In the genomic region with DNA sequence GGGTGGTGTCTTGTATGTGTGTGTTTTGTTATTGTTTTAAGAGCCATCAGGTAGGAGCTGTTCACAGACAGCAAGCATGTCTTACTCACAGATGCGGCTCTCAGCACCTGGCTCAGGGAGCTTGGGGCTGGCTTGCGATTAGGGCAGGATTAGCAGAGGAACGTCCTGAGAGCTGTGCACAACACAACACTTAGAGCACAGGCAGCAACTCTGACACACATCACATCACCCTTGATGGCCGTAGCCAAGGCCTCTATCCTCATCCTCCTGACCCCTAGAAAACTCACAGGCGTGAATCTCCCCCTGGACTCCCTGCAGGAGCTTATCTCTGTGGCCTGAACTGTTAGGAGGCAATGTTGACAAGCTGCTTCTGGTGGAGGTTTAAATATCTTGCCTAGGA, we compare ENCODE assay signal across 16 cellular contexts. TPM values are rescaled to one million over a fixed set of nuclear protein-coding genes. Genes with fewer than 3 reads are reported as not detected.
DNase-seq lines count a peak whose midpoint lies in the region; ATAC-seq, FAIRE-seq and TF ChIP-seq lines count a peak whose summit lies in the region.
"Had no signal": no experiment of that assay in that cellular context is flagged by ENCODE, and none has a peak within 500 bp of the region (broad histone marks: within the 10 kb centered on the region; RNA-seq: fewer than 3 reads in every experiment).

No MANE protein-coding gene starts in this region.

- H3K36me3 ChIP-seq in K562 (ENCODE audit: control insufficient read depth, insufficient read depth, low read length) (no peaks in the 10 kb centered on the region), parathyroid adenoma (ENCODE audit: control insufficient read depth, insufficient read depth, low read length) (no peaks in the 10 kb centered on the region), uterus (no peaks in the 10 kb centered on the region)
- H3K36me3 ChIP-seq: MG63 had no signal

- no peak for TF ChIP-seq POLR2A in K562 (conservative IDR thresholded peaks at IDR 0.05)
- TF ChIP-seq POLR2A in uterus (IDR thresholded peaks at IDR 0.05) = no peak

- ATAC-seq in K562 = no peak; the same call in 2 of the 3 replicates
- peak; percentile 4 for ATAC-seq in left ventricle myocardium superior
- ATAC-seq in HG03457 (IDR thresholded peaks at IDR 0.05; ENCODE audit: unreplicated experiment) = no peak
- ATAC-seq: GM12878 had no signal

- H2AFZ ChIP-seq in K562 (ENCODE audit: low read depth, low read length) (peak overlapping the region; percentile 5; the same call in 1 of the 2 replicates), parathyroid adenoma (no peak overlapping the region)

- peaks cover 3 to 16% of the 10 kb centered on the region in 2 experiments; a peak in 3 of 5 replicates for H3K4me1 ChIP-seq in K562 (replicated peaks in 1 of 2; ENCODE audit: control insufficient read depth in 2 of 2, insufficient read depth in 2 of 2, low read length in 2 of 2)
- H3K4me1 ChIP-seq in parathyroid adenoma = no peaks in the 10 kb centered on the region
- H3K4me1 ChIP-seq in uterus = peaks cover 27 to 42% of the 10 kb centered on the region in 2 donors

- DNase-seq in K562 (ENCODE audit: extremely low read depth in 1 of 4, low spot score in 3 of 4) (peak in 1 of 4 experiments; percentile 41), left ventricle myocardium superior (no peak), uterus (peak; percentile 42 to 47), medulla oblongata (ENCODE audit: extremely low spot score) (no peak), 8988T (no peak)
- DNase-seq: activated gamma-delta T cell; CD4-positive, alpha-beta T cell; EL; MG63; nucleus accumbens; stimulated activated CD4-positive, alpha-beta T cell treated with anti-CD3 and anti-CD28 coated beads, Interleukin-15, amount 100 ng/mL, for 24 hours had no signal

- POLR2A ChIA-PET in K562 (lab: Yijun Ruan, JAX) = interaction anchor here (0.5 to 1.8 kb wide), 5 partner anchors 13 to 47 kb away, joined by 3 to 5 read pairs (median 3); no protein-coding TSS in a partner anchor

- no peaks in the 10 kb centered on the region for H3K27me3 ChIP-seq in K562 (ENCODE audit: control insufficient read depth in 2 of 2, insufficient read depth in 2 of 2, low read length in 2 of 2)
- H3K27me3 ChIP-seq in parathyroid adenoma (ENCODE audit: control insufficient read depth, insufficient read depth, low read length) = no peaks in the 10 kb centered on the region
- H3K27me3 ChIP-seq in uterus = no peaks in the 10 kb centered on the region
- H3K27me3 ChIP-seq: MG63 had no signal

- no peak overlapping the region for H3K27ac ChIP-seq in K562 (ENCODE audit: extremely low read depth, low read depth, low read length)
- peak overlapping the region; percentile 44 for H3K27ac ChIP-seq in parathyroid adenoma
- peak overlapping the region; percentile 93 to 95 for H3K27ac ChIP-seq in uterus

- intact Hi-C loops in K562 (cut with micrococcal nuclease) = no loop called here
- intact Hi-C loops in left ventricle myocardium superior (cut with micrococcal nuclease) = loop anchor here (10.0 kb wide), 1 partner anchor 179 kb away; no protein-coding TSS in a partner anchor
- intact Hi-C loops in uterus (cut with DNase I; ENCODE audit: low total_unique reads) = no loop called here

- no peaks in the 10 kb centered on the region for H4K20me1 ChIP-seq in K562 (replicated peaks; ENCODE audit: control insufficient read depth, insufficient read depth, low read length)

- H3K4me3 ChIP-seq in K562 (no peak overlapping the region), parathyroid adenoma (ENCODE audit: low read depth, low read length) (no peak overlapping the region), uterus (no peak overlapping the region)
- H3K4me3 ChIP-seq: GM12878, MG63 had no signal

- no peaks in the 10 kb centered on the region for H3K9me3 ChIP-seq in K562 (replicated peaks; ENCODE audit: control insufficient read depth, insufficient read depth, low read depth, low read length)
- H3K9me3 ChIP-seq in parathyroid adenoma (ENCODE audit: control insufficient read depth, low read length) = no peaks in the 10 kb centered on the region
- H3K9me3 ChIP-seq in uterus = no peaks in the 10 kb centered on the region
- H3K9me3 ChIP-seq: MG63 had no signal

- TF ChIP-seq RAD21 in K562 (CRISPR knock-in tag; conservative IDR thresholded peaks at IDR 0.05 in 1 of 2, IDR thresholded peaks at IDR 0.05 in 1 of 2) = no peak

- TF ChIP-seq EP300 in K562 (IDR thresholded peaks at IDR 0.05; ENCODE audit: low read length) = no peak

- peak; percentile 81 for FAIRE-seq in K562 (lab: Jason Lieb, UNC)
- FAIRE-seq: GM12878, TTC549 had no signal

- H3K4me2 ChIP-seq in K562 (ENCODE audit: insufficient read depth, low read length) = no peak overlapping the region
- no peak overlapping the region for H3K4me2 ChIP-seq in parathyroid adenoma (ENCODE audit: low read length)

- H3K9ac ChIP-seq in K562 (ENCODE audit: insufficient read depth in 1 of 2, low read depth in 2 of 2, low read length in 2 of 2) = peak overlapping the region in 1 of 2 experiments; percentile 66; a peak in 1 of 4 replicates
- no peak overlapping the region for H3K9ac ChIP-seq in parathyroid adenoma

- in situ Hi-C loops in K562 (cut with MboI) = loop anchor here (5.0 kb wide), 1 partner anchor 41 kb away; no protein-coding TSS in a partner anchor

- TF ChIP-seq CTCF in K562 (IDR thresholded peaks at IDR 0.05 in 2 of 3, conservative IDR thresholded peaks at IDR 0.05 in 1 of 3; ENCODE audit: insufficient read depth in 2 of 3, low read depth in 1 of 3, low read length in 3 of 3) (no peak), parathyroid adenoma (IDR thresholded peaks at IDR 0.05) (no peak), uterus (IDR thresholded peaks at IDR 0.05) (no peak)

- no peaks in the 10 kb centered on the region for H3K79me2 ChIP-seq in K562 (ENCODE audit: control insufficient read depth, insufficient read depth, low read length)
- H3K79me2 ChIP-seq in parathyroid adenoma = no peaks in the 10 kb centered on the region

- no peaks in the 10 kb centered on the region for H3K9me1 ChIP-seq in K562 (ENCODE audit: control insufficient read depth, insufficient read depth, low read length)

- CTCF ChIA-PET in K562 (lab: Yijun Ruan, JAX; ENCODE audit: low intra/inter-chr PET ratio) = interaction anchor here (0.6 kb wide), 1 partner anchor 8 kb away, joined by 3 read pairs; no protein-coding TSS in a partner anchor

- 44% methylated on average over 5 of the region's 5 CpGs for WGBS in K562 (ENCODE audit: insufficient coverage, low coverage, missing lambda C conversion rate)

- BruUV-seq in K562 (replicated peaks; lab: Mats Ljungman, UMichigan) = no TSS peak

RNA-seq across cellular contexts. Expression of gene IL17B, which starts 7.1 kb away (rescaled TPM):
- total RNA-seq in K562 (2011; cell fraction: chromatin; rRNA removed; ENCODE audit: low replicate concordance) = not detected in 2 replicates
- total RNA-seq in K562 (2011; cell fraction: nucleolus; rRNA removed) = not detected in 2 replicates
- not detected in 2 replicates for total RNA-seq in K562 (2011; cell fraction: nucleoplasm; rRNA removed)
- total RNA-seq in K562 (2014; rRNA removed) (1.5 and 2.6 TPM in 2 replicates), K562 (2014; rRNA removed; fragmentation: Illumina TruSeq; extraction: Trizol) (not detected in 2 replicates), K562 (2015; rRNA removed; fragmentation: Illumina TruSeq; extraction: Trizol) (0.36 TPM in 1 of 2 replicates, not detected in the other), K562 (2021) (0.51 and 0.58 TPM in 2 replicates), left ventricle myocardium superior (not detected), uterus (1 to 10 TPM in 2 of 4 donors, not detected in 2; 1.6 to 2.3 TPM)
- polyA plus RNA-seq in K562 (2011; rRNA removed) (0.28 and 0.81 TPM in 2 replicates), K562 (2014; fragmentation: Illumina TruSeq; extraction: Trizol) (0.57 TPM in 1 of 2 replicates, not detected in the other), K562 (2014; fragmentation: Nextera tagmentation; extraction: Ambion mirVana) (under 1 TPM; 0.32 to 0.53 TPM), K562 (2014; rRNA removed) (1.0 and 3.0 TPM in 2 replicates)
- polyA plus RNA-seq in K562 (2011; cell fraction: cytosol; rRNA removed) = 0.57 and 0.58 TPM in 2 replicates
- polyA plus RNA-seq in K562 (2011; cell fraction: nucleus; rRNA removed) = 0.43 and 0.73 TPM in 2 replicates
- polyA plus RNA-seq in K562 (2012) = 0.44 and 3.0 TPM in 2 replicates
- polyA minus RNA-seq in K562 (2011; rRNA and poly(A)+ RNA removed) = not detected in 2 replicates
- polyA minus RNA-seq in K562 (2011; cell fraction: cytosol; rRNA and poly(A)+ RNA removed) = 2.4 TPM in 1 of 2 replicates, not detected in the other
- not detected in 2 replicates for polyA minus RNA-seq in K562 (2011; cell fraction: nucleus; rRNA and poly(A)+ RNA removed)
- total RNA-seq: CD4-positive, alpha-beta T cell; GM12878; ureter had no signal
- polyA plus RNA-seq: GM12878 had no signal

RNA-seq across cellular contexts. Expression of gene PCYOX1L, which starts 28.3 kb away (rescaled TPM):
- 20.2 and 24.4 TPM in 2 replicates for total RNA-seq in K562 (2011; cell fraction: chromatin; rRNA removed; ENCODE audit: low replicate concordance)
- 28.2 and 32.0 TPM in 2 replicates for total RNA-seq in K562 (2011; cell fraction: nucleolus; rRNA removed)
- 28.4 and 30.6 TPM in 2 replicates for total RNA-seq in K562 (2011; cell fraction: nucleoplasm; rRNA removed)
- total RNA-seq in K562 (2014; rRNA removed) = 5.4 and 7.2 TPM in 2 replicates
- total RNA-seq in K562 (2014; rRNA removed; fragmentation: Illumina TruSeq; extraction: Trizol) = 5.9 and 6.0 TPM in 2 replicates
- total RNA-seq in K562 (2015; rRNA removed; fragmentation: Illumina TruSeq; extraction: Trizol) = 5.1 and 5.3 TPM in 2 replicates
- total RNA-seq in K562 (2021) = 7.8 and 8.0 TPM in 2 replicates
- polyA plus RNA-seq in K562 (2011; rRNA removed) = 17.9 and 21.5 TPM in 2 replicates
- polyA plus RNA-seq in K562 (2011; cell fraction: cytosol; rRNA removed) = 25.0 and 29.5 TPM in 2 replicates
- polyA plus RNA-seq in K562 (2011; cell fraction: nucleus; rRNA removed) = 44.5 and 48.0 TPM in 2 replicates
- 8.9 and 16.5 TPM in 2 replicates for polyA plus RNA-seq in K562 (2012)
- 9.4 and 10.0 TPM in 2 replicates for polyA plus RNA-seq in K562 (2014; fragmentation: Illumina TruSeq; extraction: Trizol)
- polyA plus RNA-seq in K562 (2014; fragmentation: Nextera tagmentation; extraction: Ambion mirVana) = 1 to 10 TPM; 2.3 to 2.4 TPM
- 6.5 and 8.3 TPM in 2 replicates for polyA plus RNA-seq in K562 (2014; rRNA removed)
- 13.7 and 15.4 TPM in 2 replicates for polyA minus RNA-seq in K562 (2011; rRNA and poly(A)+ RNA removed)
- polyA minus RNA-seq in K562 (2011; cell fraction: cytosol; rRNA and poly(A)+ RNA removed) = 6.8 and 7.7 TPM in 2 replicates
- 15.3 and 21.9 TPM in 2 replicates for polyA minus RNA-seq in K562 (2011; cell fraction: nucleus; rRNA and poly(A)+ RNA removed)
- total RNA-seq in left ventricle myocardium superior = 2.6 TPM
- 1 to 10 TPM in 3 of 4 donors, under 1 TPM in 1; 0.59 to 8.6 (median 5.9) TPM for total RNA-seq in uterus

RNA-seq across cellular contexts. Expression of gene GRPEL2, which starts 40.9 kb away (rescaled TPM):
- total RNA-seq in K562 (2011; cell fraction: chromatin; rRNA removed; ENCODE audit: low replicate concordance) = 19.7 and 30.9 TPM in 2 replicates
- total RNA-seq in K562 (2011; cell fraction: nucleolus; rRNA removed) = 10.5 and 12.1 TPM in 2 replicates
- 21.0 and 33.4 TPM in 2 replicates for total RNA-seq in K562 (2011; cell fraction: nucleoplasm; rRNA removed)
- 26.1 and 27.6 TPM in 2 replicates for total RNA-seq in K562 (2014; rRNA removed)
- 35.8 and 44.2 TPM in 2 replicates for total RNA-seq in K562 (2014; rRNA removed; fragmentation: Illumina TruSeq; extraction: Trizol)
- total RNA-seq in K562 (2015; rRNA removed; fragmentation: Illumina TruSeq; extraction: Trizol) = 19.4 and 23.2 TPM in 2 replicates
- 37.8 and 40.5 TPM in 2 replicates for total RNA-seq in K562 (2021)
- polyA plus RNA-seq in K562 (2011; rRNA removed) = 29.1 and 31.0 TPM in 2 replicates
- 4.9 and 14.0 TPM in 2 replicates for polyA plus RNA-seq in K562 (2011; cell fraction: cytosol; rRNA removed)
- 14.6 and 16.7 TPM in 2 replicates for polyA plus RNA-seq in K562 (2011; cell fraction: nucleus; rRNA removed)
- 8.6 and 9.6 TPM in 2 replicates for polyA plus RNA-seq in K562 (2012)
- 23.0 and 23.4 TPM in 2 replicates for polyA plus RNA-seq in K562 (2014; fragmentation: Illumina TruSeq; extraction: Trizol)
- 10 to 100 TPM; 11.2 to 17.1 TPM for polyA plus RNA-seq in K562 (2014; fragmentation: Nextera tagmentation; extraction: Ambion mirVana)
- polyA plus RNA-seq in K562 (2014; rRNA removed) = 25.8 and 26.4 TPM in 2 replicates
- polyA minus RNA-seq in K562 (2011; rRNA and poly(A)+ RNA removed) = 40.6 and 45.9 TPM in 2 replicates
- 19.4 and 28.1 TPM in 2 replicates for polyA minus RNA-seq in K562 (2011; cell fraction: cytosol; rRNA and poly(A)+ RNA removed)
- polyA minus RNA-seq in K562 (2011; cell fraction: nucleus; rRNA and poly(A)+ RNA removed) = 11.2 and 19.1 TPM in 2 replicates
- 8.9 TPM for total RNA-seq in left ventricle myocardium superior
- 10 to 100 TPM; 13.5 to 27.0 (median 22.6) TPM for total RNA-seq in uterus

Comparison
In these comparisons a context has a peak if more than half of its experiments do, and no peak if none do; other contexts are left out.
1. DNase-seq: peak in uterus (2 of 2); none in left ventricle myocardium superior (single experiment), medulla oblongata (single experiment) and 8988T (single experiment).